In the genomic region with DNA sequence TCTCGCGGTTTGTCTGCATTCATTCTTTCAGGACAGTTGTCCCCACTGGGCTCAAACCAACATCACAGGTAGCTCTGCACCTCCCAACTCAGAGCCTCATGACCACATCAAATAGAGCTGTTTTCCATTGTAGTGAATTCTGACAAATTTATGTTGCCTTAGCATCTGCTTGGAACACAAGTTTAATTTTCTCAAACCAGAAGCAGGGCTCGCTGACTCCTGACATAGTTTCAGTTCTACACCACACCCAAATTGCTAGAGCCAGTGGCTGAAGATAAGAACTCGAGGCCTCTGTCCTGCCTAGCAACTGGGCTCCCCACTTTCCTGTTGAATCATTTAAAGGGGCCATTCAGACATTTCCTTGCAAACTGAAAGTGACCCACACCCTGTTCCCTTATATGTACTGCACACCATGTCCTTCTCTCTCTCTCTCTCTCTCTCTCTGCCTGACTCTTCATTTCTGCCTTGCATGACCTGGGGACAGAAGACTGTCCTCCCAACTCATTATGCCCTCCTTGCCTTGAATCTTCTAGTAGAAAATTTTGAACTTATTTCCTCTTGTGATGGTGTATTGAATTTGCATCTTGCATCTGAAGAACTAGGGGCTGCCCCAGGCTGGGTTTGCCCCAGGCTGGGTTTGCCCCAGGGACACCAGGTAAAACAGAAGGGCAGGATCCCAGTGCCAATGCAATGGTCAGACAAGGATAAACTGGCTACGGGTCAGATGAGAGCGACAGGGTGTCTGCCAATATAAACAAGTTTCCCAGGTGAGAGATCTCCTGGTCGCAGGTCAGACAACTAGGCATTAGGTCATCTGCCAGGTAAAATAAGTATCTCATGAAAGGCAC, we compare ENCODE assay signal across 11 cellular contexts.
DNase-seq lines count a peak whose midpoint lies in the region; TF ChIP-seq lines count a peak whose summit lies in the region.
"Had no signal": no experiment of that assay in that cellular context is flagged by ENCODE, and none has a peak within 500 bp of the region (broad histone marks: within the 10 kb centered on the region; RNA-seq: fewer than 3 reads in every experiment).

No MANE protein-coding gene starts in this region.

- H3K9ac ChIP-seq in mucosa of stomach (ENCODE audit: low read length) = peak overlapping the region; percentile 63

- H3K27me3 ChIP-seq in mucosa of stomach (ENCODE audit: control insufficient read depth, insufficient read depth, low read length) (no peaks in the 10 kb centered on the region), tibial artery (no peaks in the 10 kb centered on the region)

- H3K36me3 ChIP-seq in mucosa of stomach (ENCODE audit: control insufficient read depth, insufficient read depth, low read length) (no peaks in the 10 kb centered on the region), tibial artery (no peaks in the 10 kb centered on the region)

- H3K27ac ChIP-seq in tibial artery = no peak overlapping the region
- peak overlapping the region in 1 of 2 donors; percentile 36 for H3K27ac ChIP-seq in coronary artery
- H3K27ac ChIP-seq: HL-60 had no signal

- H3K9me3 ChIP-seq in mucosa of stomach (ENCODE audit: control insufficient read depth, low read length) = no peaks in the 10 kb centered on the region
- no peaks in the 10 kb centered on the region for H3K9me3 ChIP-seq in tibial artery

- peak; percentile 71 for DNase-seq in GM12865 (ENCODE audit: low read depth)
- peak; percentile 41 for DNase-seq in GM20000 (ENCODE audit: low spot score)
- DNase-seq in SW480 (ENCODE audit: low spot score) = peak; percentile 51
- DNase-seq in tibial artery = no peak
- no peak for DNase-seq in EL
- no peak for DNase-seq in medulla oblongata (ENCODE audit: extremely low spot score)
- DNase-seq in coronary artery (ENCODE audit: low spot score) = no peak
- DNase-seq: islet precursor cell; stimulated activated CD4-positive, alpha-beta T cell treated with anti-CD3 and anti-CD28 coated beads, Interleukin-15, amount 100 ng/mL, for 24 hours had no signal

- intact Hi-C loops in tibial artery (cut with DNase I; ENCODE audit: low total_unique reads) = no loop called here

- H3K4me1 ChIP-seq in mucosa of stomach (ENCODE audit: control insufficient read depth, insufficient read depth, low read length) (peaks cover 47% of the 10 kb centered on the region), tibial artery (peaks cover 0 to 50% (median 22%) of the 10 kb centered on the region in 4 donors)

- H3K4me3 ChIP-seq in GM12865 (ENCODE audit: low read depth, low read length) (no peak overlapping the region), mucosa of stomach (ENCODE audit: low read length) (peak overlapping the region; percentile 21), tibial artery (no peak overlapping the region), coronary artery (no peak overlapping the region)

- no peak for TF ChIP-seq CTCF in GM12865 (IDR thresholded peaks at IDR 0.05; ENCODE audit: insufficient read depth, low read depth, low read length, missing control alignments)
- TF ChIP-seq CTCF in GM20000 (IDR thresholded peaks at IDR 0.05; ENCODE audit: extremely low read depth, missing control alignments) = no peak
- no peak for TF ChIP-seq CTCF in tibial artery (IDR thresholded peaks at IDR 0.05)
- no peak for TF ChIP-seq CTCF in coronary artery (IDR thresholded peaks at IDR 0.05)

Comparison
In these comparisons a context has a peak if more than half of its experiments do, and no peak if none do; other contexts are left out.
1. DNase-seq: peak in GM12865 (single experiment), GM20000 (single experiment) and SW480 (single experiment); none in tibial artery (0 of 2), EL (single experiment), medulla oblongata (single experiment) and coronary artery (single experiment).